8 cellular contexts compared by ENCODE assay signal in genomic region chr14:77320238-77320935, GRCh38.
DNase-seq lines count a peak whose midpoint lies in the region; ATAC-seq and TF ChIP-seq lines count a peak whose summit lies in the region.

Gene POMT2 (minus strand): TSS chr14:77320883. CDS start chr14:77320681, 202 bp downstream.

- DNase-seq in AG09319 (ENCODE audit: extremely low read depth, low read depth), result peak; percentile 52
- DNase-seq in NCI-H345 treated with DMSO at 0.1 percent for 48 hours (lab: John Stamatoyannopoulos, UW; ENCODE audit: unreplicated experiment), result peak; percentile 84
- peak; percentile 91 for DNase-seq in cerebellar cortex (ENCODE audit: low spot score)
- peak; percentile 99 for DNase-seq in islet precursor cell
- peak; percentile 86 for DNase-seq in stimulated activated CD4-positive, alpha-beta T cell treated with anti-CD3 and anti-CD28 coated beads, Interleukin-15, amount 100 ng/mL, for 1 hour (ENCODE audit: low read depth in 1 of 2, low spot score in 1 of 2)

- ATAC-seq in GM18909 (IDR thresholded peaks at IDR 0.05; ENCODE audit: poor library complexity, unreplicated experiment) (peak; percentile 67), HG03175 (IDR thresholded peaks at IDR 0.05; ENCODE audit: unreplicated experiment) (peak; percentile 70)
- ATAC-seq in activated CD4-positive, CD25-positive, alpha-beta regulatory T cell treated with anti-CD3 and anti-CD28 coated beads, Interleukin-2, amount 50 U/mL, for 24 hours, result peak; percentile 64 to 65

- no peak; the same call in 1 of the 2 replicates for TF ChIP-seq CTCF in AG09319 (IDR thresholded peaks at IDR 0.05; ENCODE audit: low read depth, low read length)

Comparison
In these comparisons a context has a peak if more than half of its experiments do, and no peak if none do; other contexts are left out.
1. Peak in every context shown above with its lines: DNase-seq and ATAC-seq.